In genomic region chr10:73653701-73654100, GRCh38 we compare ENCODE assay signal across 11 cellular contexts. TPM values are rescaled to one million over a fixed set of nuclear protein-coding genes. Genes with fewer than 3 reads are reported as not detected.
DNase-seq lines count a peak whose midpoint lies in the region; ATAC-seq and TF ChIP-seq lines count a peak whose summit lies in the region.
"Had no signal": no experiment of that assay in that cellular context is flagged by ENCODE, and none has a peak within 500 bp of the region (broad histone marks: within the 10 kb centered on the region; RNA-seq: fewer than 3 reads in every experiment).

No MANE protein-coding gene starts in this region.

- H3F3A ChIP-seq in smooth muscle cell (ENCODE audit: low read depth), result peaks cover 7% of the 10 kb centered on the region

- peak; percentile 7 for ATAC-seq in Right ventricle myocardium superior (ENCODE audit: poor library complexity)
- ATAC-seq in GM19328 (IDR thresholded peaks at IDR 0.05; ENCODE audit: unreplicated experiment), result no peak

- H3K79me2 ChIP-seq in smooth muscle cell (ENCODE audit: low read depth), result no peaks in the 10 kb centered on the region

- TF ChIP-seq CTCF in smooth muscle cell (IDR thresholded peaks at IDR 0.05; ENCODE audit: borderline replicate concordance, insufficient read depth, poor library complexity, severe bottlenecking), result no peak

- no peaks in the 10 kb centered on the region for H3K4me1 ChIP-seq in smooth muscle cell (ENCODE audit: low read depth)

- H4K20me1 ChIP-seq in smooth muscle cell (ENCODE audit: low read depth), result no peaks in the 10 kb centered on the region

- H2AFZ ChIP-seq in smooth muscle cell (ENCODE audit: low read depth), result no peak overlapping the region

- H3K4me2 ChIP-seq in smooth muscle cell, result no peak overlapping the region

- no peak overlapping the region for H3K27ac ChIP-seq in smooth muscle cell (ENCODE audit: low read depth)
- H3K27ac ChIP-seq: uterus had no signal

- H3K27me3 ChIP-seq in smooth muscle cell (ENCODE audit: low read depth), result no peaks in the 10 kb centered on the region
- H3K27me3 ChIP-seq: uterus had no signal

- DNase-seq in Right ventricle myocardium superior, result no peak
- no peak for DNase-seq in cardiac septum (ENCODE audit: low spot score)
- peak; percentile 21 for DNase-seq in NOMO-1 treated with DMSO at 0.1 percent for 48 hours (lab: John Stamatoyannopoulos, UW; ENCODE audit: unreplicated experiment)
- DNase-seq in dermis microvascular lymphatic vessel endothelial cell (ENCODE audit: low read depth in 2 of 2), result peak; percentile 3 to 18
- no peak for DNase-seq in AG08396 (ENCODE audit: low spot score)
- no peak for DNase-seq in smooth muscle cell (lab: John Stamatoyannopoulos, UW; ENCODE audit: unreplicated experiment)
- DNase-seq in activated gamma-delta T cell treated with Interleukin-2 at 50 U/mL for 16 hours, result no peak
- DNase-seq: uterus had no signal

- intact Hi-C loops in Right ventricle myocardium superior (cut with DNase I) (loop anchor here (10.0 kb wide), 1 partner anchor 81 kb away; no protein-coding TSS in a partner anchor), cardiac septum (cut with DNase I) (loop anchor here (5.0 kb wide), 2 partner anchors 76 to 119 kb away; a partner anchor contains a TSS)

- no peaks in the 10 kb centered on the region for H3K9me3 ChIP-seq in smooth muscle cell (replicated peaks; ENCODE audit: low read depth)
- H3K9me3 ChIP-seq: uterus had no signal

- no peak overlapping the region for H3K9ac ChIP-seq in smooth muscle cell (ENCODE audit: low read depth)

- whole genome bisulfite sequencing in smooth muscle cell (ENCODE audit: low lambda C conversion rate), result 71% methylated on average over 3 of the region's 3 CpGs

- H3K36me3 ChIP-seq in smooth muscle cell (ENCODE audit: low read depth), result no peaks in the 10 kb centered on the region
- H3K36me3 ChIP-seq: uterus had no signal

- no peak overlapping the region for H3K4me3 ChIP-seq in smooth muscle cell
- H3K4me3 ChIP-seq: uterus had no signal

RNA-seq across cellular contexts. Expression of gene SYNPO2L, which starts 2.1 kb away (rescaled TPM):
- total RNA-seq in Right ventricle myocardium superior (213 TPM), cardiac septum (792 TPM), dermis microvascular lymphatic vessel endothelial cell (not detected in 2 replicates), smooth muscle cell (not detected in 2 replicates)
- polyA plus RNA-seq in smooth muscle cell, result 0.18 and 0.25 TPM in 2 replicates
- polyA plus RNA-seq: CD14-positive monocyte had no signal

RNA-seq across cellular contexts. Expression of gene MYOZ1, which starts 12.4 kb away (rescaled TPM):
- total RNA-seq in Right ventricle myocardium superior (0.38 TPM), cardiac septum (8.7 TPM), dermis microvascular lymphatic vessel endothelial cell (not detected in 2 replicates), smooth muscle cell (2.4 and 3.9 TPM in 2 replicates)
- 1.7 and 5.6 TPM in 2 replicates for polyA plus RNA-seq in smooth muscle cell
- total RNA-seq: T-helper 1 cell treated with Interleukin-12 subunit alpha and Interleukin-12 subunit beta and Interleukin-4 antibody, amounts not matched to agents 30 ng/mL and 1 ng/mL, for 36 hours had no signal
- polyA plus RNA-seq: CD14-positive monocyte had no signal

RNA-seq across cellular contexts. Expression of gene AGAP5, which starts 44.2 kb away (rescaled TPM):
- total RNA-seq in Right ventricle myocardium superior, result 3.5 TPM
- 5.2 TPM for total RNA-seq in cardiac septum
- total RNA-seq in dermis microvascular lymphatic vessel endothelial cell, result 0.90 and 1.3 TPM in 2 replicates
- total RNA-seq in smooth muscle cell, result 4.1 and 7.8 TPM in 2 replicates
- polyA plus RNA-seq in smooth muscle cell, result 1.4 and 3.2 TPM in 2 replicates

Comparison
In these comparisons a context has a peak if more than half of its experiments do, and no peak if none do; other contexts are left out.
1. DNase-seq: peak in NOMO-1 treated with DMSO at 0.1 percent for 48 hours (single experiment) and dermis microvascular lymphatic vessel endothelial cell (2 of 2); none in Right ventricle myocardium superior (single experiment), cardiac septum (single experiment), AG08396 (single experiment), smooth muscle cell (single experiment) and activated gamma-delta T cell treated with Interleukin-2 at 50 U/mL for 16 hours (single experiment).
2. RNA of gene SYNPO2L, which starts 2.1 kb away (total RNA-seq): 792 TPM in cardiac septum (single experiment) and 213 TPM in Right ventricle myocardium superior (single experiment); not detected in dermis microvascular lymphatic vessel endothelial cell and not detected in smooth muscle cell; every median in the first group is over 100 times any median in the second.